Comparison of ENCODE assay signal across 8 cellular contexts in the genomic region with DNA sequence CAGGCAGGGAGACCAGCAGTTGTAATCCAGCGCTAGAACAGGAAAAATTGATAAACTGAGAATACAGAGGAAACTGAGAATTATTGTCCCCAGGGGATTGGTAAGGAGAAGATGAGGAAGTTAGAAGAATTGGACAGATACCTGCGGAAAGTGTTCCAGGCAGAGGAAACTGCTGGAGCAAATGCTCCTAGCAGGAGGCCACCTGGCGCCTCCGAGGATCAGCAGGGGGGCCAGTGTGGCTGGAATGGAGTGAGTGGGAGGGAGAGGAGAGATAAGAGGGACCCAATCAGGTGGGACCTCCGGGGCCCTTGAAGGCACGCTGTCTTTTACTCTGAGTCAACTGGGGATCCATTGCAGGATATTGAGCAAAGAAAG. TPM values are rescaled to one million over a fixed set of nuclear protein-coding genes. Genes with fewer than 3 reads are reported as not detected.
DNase-seq lines count a peak whose midpoint lies in the region; ATAC-seq and TF ChIP-seq lines count a peak whose summit lies in the region.

No MANE protein-coding gene starts in this region.

- WGBS in HUES64: 9% methylated on average over 6 of the region's 6 CpGs
- 2 to 4% methylated on average over 6 of the region's 6 CpGs for WGBS in aorta, 2 donors

- peaks cover 51% of the 10 kb centered on the region for H3K4me1 ChIP-seq in BLaER1
- peaks cover 11% of the 10 kb centered on the region; the same call in 1 of the 2 replicates for H3K4me1 ChIP-seq in HUES64 (ENCODE audit: insufficient read depth, low read length)
- peaks cover 0 to 4% of the 10 kb centered on the region in 2 donors for H3K4me1 ChIP-seq in aorta (ENCODE audit: control insufficient read depth in 1 of 2, insufficient read depth in 2 of 2, low read length in 2 of 2)

- H3K4me2 ChIP-seq in BLaER1: peak overlapping the region; percentile 98

- H3K27me3 ChIP-seq in BLaER1 (no peaks in the 10 kb centered on the region), HUES64 (ENCODE audit: insufficient read depth, low read length) (peaks cover 4% of the 10 kb centered on the region; the same call in 1 of the 2 replicates), aorta (ENCODE audit: control insufficient read depth in 1 of 2, insufficient read depth in 2 of 2, low read length in 1 of 2) (no peaks in the 10 kb centered on the region)

- H3K27ac ChIP-seq in BLaER1 (0 out of 2 replicates have a peak overlapping the region, but pooled peaks have one; percentile 82), HUES64 (ENCODE audit: low read depth, low read length) (no peak overlapping the region; the same call in 1 of the 2 replicates), aorta (ENCODE audit: low read depth in 1 of 2, low read length in 2 of 2) (peak overlapping the region in 1 of 2 donors; percentile 66)

- no peaks in the 10 kb centered on the region for H4K20me1 ChIP-seq in BLaER1

- intact Hi-C loops in aorta (cut with DNase I): no loop called here

- ATAC-seq in memory B cell (ENCODE audit: low read depth) (no peak), aorta (ENCODE audit: low FRiP score) (no peak), omental fat pad (ENCODE audit: low FRiP score) (no peak), HG03196 (IDR thresholded peaks at IDR 0.05; ENCODE audit: unreplicated experiment) (no peak)

- H3K36me3 ChIP-seq in BLaER1 (no peaks in the 10 kb centered on the region), HUES64 (ENCODE audit: insufficient read depth, low read length) (no peaks in the 10 kb centered on the region), aorta (ENCODE audit: control insufficient read depth in 1 of 2, insufficient read depth in 2 of 2, low read length in 1 of 2) (no peaks in the 10 kb centered on the region)

- H3K36me3 Mint-ChIP-seq in brain (peaks cover 4% of the 10 kb centered on the region), memory B cell (no peaks in the 10 kb centered on the region)

- H3K27ac Mint-ChIP-seq in brain: peak overlapping the region; percentile 67 to 99 (median 98)
- H3K27ac Mint-ChIP-seq in memory B cell: peak overlapping the region; percentile 78

- H3K9ac ChIP-seq in BLaER1 (peak overlapping the region; percentile 85), HUES64 (ENCODE audit: low read depth, low read length) (peak overlapping the region; percentile 85; the same call in 1 of the 2 replicates)

- peak overlapping the region; percentile 86 to 95 (median 92) for H3K4me3 Mint-ChIP-seq in brain
- H3K4me3 Mint-ChIP-seq in memory B cell: peak overlapping the region; percentile 96

- no peak for TF ChIP-seq CTCF in brain (conservative IDR thresholded peaks at IDR 0.05)
- no peak for TF ChIP-seq CTCF in omental fat pad (IDR thresholded peaks at IDR 0.05)

- no peaks in the 10 kb centered on the region for H3K9me3 ChIP-seq in BLaER1
- H3K9me3 ChIP-seq in HUES64 (ENCODE audit: insufficient read depth, low read depth, low read length): no peaks in the 10 kb centered on the region
- H3K9me3 ChIP-seq in aorta (ENCODE audit: control insufficient read depth, low read length): no peaks in the 10 kb centered on the region

- H3K4me1 Mint-ChIP-seq in brain (peaks cover 47% of the 10 kb centered on the region), memory B cell (peaks cover 42% of the 10 kb centered on the region)

- no peak for DNase-seq in memory B cell (ENCODE audit: low spot score in 2 of 2)
- no peak for DNase-seq in aorta
- no peak for DNase-seq in omental fat pad (ENCODE audit: low spot score)
- DNase-seq in AG08395 (ENCODE audit: low spot score): no peak

- peaks cover 6% of the 10 kb centered on the region for H3K27me3 Mint-ChIP-seq in brain
- H3K27me3 Mint-ChIP-seq in memory B cell: no peaks in the 10 kb centered on the region

- H3K4me3 ChIP-seq in BLaER1 (peak overlapping the region; percentile 86), HUES64 (ENCODE audit: low read length) (peak overlapping the region; percentile 80), aorta (ENCODE audit: low read length in 2 of 2) (peak overlapping the region; percentile 39 to 82)

- H3K9me3 Mint-ChIP-seq in brain (peaks cover 0 to 4% (median 0%) of the 10 kb centered on the region in 5 experiments), memory B cell (no peaks in the 10 kb centered on the region)

RNA-seq across cellular contexts. Expression of a gene that starts 0.7 kb away (rescaled TPM):
- 78.3 TPM for polyA plus RNA-seq in HUES64 (2013, experiment 1 of 2)
- 90.0 TPM for polyA plus RNA-seq in HUES64 (2013, experiment 2 of 2)
- polyA plus RNA-seq in brain (ENCODE audit: insufficient read depth, low read depth, low replicate concordance): 261 TPM
- 100 to 1,000 TPM; 277 to 284 TPM for total RNA-seq in aorta
- polyA plus RNA-seq in aorta: 100 to 1,000 TPM in 1 of 2 donors, 10 to 100 TPM in 1; 93.4 to 187 TPM
- 100 to 1,000 TPM; 216 to 505 (median 379) TPM for total RNA-seq in omental fat pad
